1 cellular context compared by ENCODE assay signal in the genomic region with DNA sequence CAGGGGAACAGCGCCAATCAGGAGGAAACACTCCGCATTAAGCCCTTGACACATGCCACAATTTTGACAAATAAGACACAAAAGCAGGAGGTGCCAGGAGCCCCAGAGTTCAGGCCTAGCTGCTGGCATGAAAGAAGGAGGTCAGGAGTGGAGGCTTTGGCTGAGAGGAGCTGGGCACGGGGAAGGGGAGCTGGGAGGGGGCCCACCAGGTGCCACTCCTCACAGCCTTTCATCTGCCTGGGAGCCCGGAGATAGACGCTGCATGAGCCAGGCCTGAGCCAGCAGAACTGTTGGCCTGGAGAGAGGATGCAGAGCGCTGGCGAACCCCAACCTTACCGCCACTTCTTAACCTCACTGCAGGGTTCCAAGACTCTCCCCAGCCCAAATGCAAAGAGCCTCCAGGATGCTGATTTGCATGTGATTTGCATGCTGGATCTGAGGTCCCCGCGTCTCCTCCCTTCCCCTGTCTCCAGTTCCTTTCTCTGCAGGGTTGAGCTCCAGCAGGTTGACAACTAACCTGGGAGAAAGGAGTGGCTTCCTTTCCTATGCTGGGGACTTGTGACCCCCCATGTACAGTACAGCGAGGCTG.
TF ChIP-seq lines count a peak whose summit lies in the region.

No MANE protein-coding gene starts in this region.

TF ChIP-seq in HepG2, 621 proteins besides CTCF, POLR2A, EP300 and RAD21 (continued from another document):
- TF ChIP-seq, protein P1, sequence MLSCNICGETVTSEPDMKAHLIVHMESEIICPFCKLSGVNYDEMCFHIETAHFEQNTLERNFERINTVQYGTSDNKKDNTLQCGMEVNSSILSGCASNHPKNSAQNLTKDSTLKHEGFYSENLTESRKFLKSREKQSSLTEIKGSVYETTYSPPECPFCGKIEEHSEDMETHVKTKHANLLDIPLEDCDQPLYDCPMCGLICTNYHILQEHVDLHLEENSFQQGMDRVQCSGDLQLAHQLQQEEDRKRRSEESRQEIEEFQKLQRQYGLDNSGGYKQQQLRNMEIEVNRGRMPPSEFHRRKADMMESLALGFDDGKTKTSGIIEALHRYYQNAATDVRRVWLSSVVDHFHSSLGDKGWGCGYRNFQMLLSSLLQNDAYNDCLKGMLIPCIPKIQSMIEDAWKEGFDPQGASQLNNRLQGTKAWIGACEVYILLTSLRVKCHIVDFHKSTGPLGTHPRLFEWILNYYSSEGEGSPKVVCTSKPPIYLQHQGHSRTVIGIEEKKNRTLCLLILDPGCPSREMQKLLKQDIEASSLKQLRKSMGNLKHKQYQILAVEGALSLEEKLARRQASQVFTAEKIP (CRISPR knock-in tag; IDR thresholded peaks at IDR 0.05; ENCODE audit: borderline replicate concordance): no peak
- no peak for TF ChIP-seq SP1 (IDR thresholded peaks at IDR 0.05)
- TF ChIP-seq SP1 (CRISPR knock-in tag; IDR thresholded peaks at IDR 0.05): no peak
- TF ChIP-seq HDAC1 (CRISPR knock-in tag; IDR thresholded peaks at IDR 0.05): no peak
- no peak for TF ChIP-seq ATM (IDR thresholded peaks at IDR 0.05; ENCODE audit: borderline replicate concordance)
- no peak for TF ChIP-seq ZFP36L2 (CRISPR knock-in tag; IDR thresholded peaks at IDR 0.05)
- TF ChIP-seq ZNF296 (CRISPR knock-in tag; conservative IDR thresholded peaks at IDR 0.05): no peak
- TF ChIP-seq ZNF264 (CRISPR knock-in tag; IDR thresholded peaks at IDR 0.05): no peak
- TF ChIP-seq PRPF4 (IDR thresholded peaks at IDR 0.05; ENCODE audit: low read depth, low read length, poor library complexity, severe bottlenecking): no peak
